Comparison of ENCODE assay signal across 25 cellular contexts in genomic region chr4:122612540-122612939, GRCh38. TPM values are rescaled to one million over a fixed set of nuclear protein-coding genes. Genes with fewer than 3 reads are reported as not detected.
"Had no signal": no experiment of that assay in that cellular context is flagged by ENCODE, and none has a peak within 500 bp of the region (broad histone marks: within the 10 kb centered on the region; RNA-seq: fewer than 3 reads in every experiment).

No MANE protein-coding gene starts in this region.

- H3K4me2 ChIP-seq: smooth muscle cell had no signal

- H3K4me3 ChIP-seq: smooth muscle cell, transverse colon, vagina had no signal

- H3K4me3 Mint-ChIP-seq: activated CD4-positive, alpha-beta memory T cell treated with anti-CD3 and anti-CD28 coated beads, Interleukin-2, amount 10 ng/mL, durations not matched to agents 7 days and 5 days; activated naive CD8-positive, alpha-beta T cell; activated T-cell treated with anti-CD3 and anti-CD28 coated beads, Interleukin-2, amount 50 U/mL, for 4 hours; endodermal cell; nephron progenitor cell had no signal

- H3K27ac ChIP-seq: brain microvascular endothelial cell, transverse colon, vagina, VCaP had no signal

- H3K9me3 Mint-ChIP-seq: activated CD4-positive, alpha-beta memory T cell treated with anti-CD3 and anti-CD28 coated beads, Interleukin-2, amount 10 ng/mL, durations not matched to agents 7 days and 5 days; activated T-cell treated with anti-CD3 and anti-CD28 coated beads, Interleukin-2, amount 50 U/mL, for 4 hours; endodermal cell; nephron progenitor cell had no signal

- H3K27me3 ChIP-seq: brain microvascular endothelial cell, transverse colon, vagina had no signal

- H3K9me3 ChIP-seq: transverse colon, vagina had no signal

- H3K27ac Mint-ChIP-seq: activated CD4-positive, alpha-beta memory T cell treated with anti-CD3 and anti-CD28 coated beads, Interleukin-2, amount 10 ng/mL, durations not matched to agents 7 days and 5 days; activated naive CD8-positive, alpha-beta T cell; endodermal cell; nephron progenitor cell had no signal

- ATAC-seq: activated T-cell treated with anti-CD3 and anti-CD28 coated beads, Interleukin-2, amount 50 U/mL, for 4 hours; right cardiac atrium had no signal

- H3K27me3 Mint-ChIP-seq: activated CD4-positive, alpha-beta memory T cell treated with anti-CD3 and anti-CD28 coated beads, Interleukin-2, amount 10 ng/mL, durations not matched to agents 7 days and 5 days; activated naive CD8-positive, alpha-beta T cell had no signal

- H3K4me1 ChIP-seq: transverse colon, vagina had no signal

- H3K4me1 Mint-ChIP-seq: nephron progenitor cell had no signal

- DNase-seq: activated CD4-positive, alpha-beta memory T cell treated with anti-CD3 and anti-CD28 coated beads, Interleukin-2, amount 10 ng/mL, durations not matched to agents 7 days and 5 days; activated CD4-positive, alpha-beta T cell treated with anti-CD3 and anti-CD28 coated beads for 4 hours; activated effector memory CD4-positive, alpha-beta T cell treated with anti-CD3 and anti-CD28 coated beads, Interleukin-2, amount 50 U/mL, for 16 hours; activated T-cell treated with anti-CD3 and anti-CD28 coated beads, Interleukin-2, amount 50 U/mL, for 4 hours; brain microvascular endothelial cell; endodermal cell; hippocampal formation; kidney glomerular epithelial cell; mesendoderm; nephron progenitor cell; occipital lobe; right cardiac atrium; stimulated activated CD4-positive, alpha-beta T cell treated with anti-CD3 and anti-CD28 coated beads, Interleukin-4, amount 100 ng/mL, for 4 hours; stimulated activated CD8-positive, alpha-beta memory T cell treated with anti-CD3 and anti-CD28 coated beads, Interleukin-4, amount 100 ng/mL, for 48 hours; stimulated activated naive CD4-positive, alpha-beta T cell treated with Interleukin-2 at 50 U/mL for 16 hours; transverse colon had no signal

- H3K36me3 ChIP-seq: brain microvascular endothelial cell, transverse colon, vagina had no signal

RNA-seq across cellular contexts. Expression of gene IL21, which starts 8.3 kb away (rescaled TPM):
- total RNA-seq: chondrocyte, dermis microvascular lymphatic vessel endothelial cell, endodermal cell, liver, occipital lobe, posterior vena cava, right cardiac atrium, smooth muscle cell, vagina had no signal
- polyA plus RNA-seq: esophagus, liver, right cardiac atrium, smooth muscle cell had no signal
